1 cellular context compared by ENCODE assay signal in the genomic region with DNA sequence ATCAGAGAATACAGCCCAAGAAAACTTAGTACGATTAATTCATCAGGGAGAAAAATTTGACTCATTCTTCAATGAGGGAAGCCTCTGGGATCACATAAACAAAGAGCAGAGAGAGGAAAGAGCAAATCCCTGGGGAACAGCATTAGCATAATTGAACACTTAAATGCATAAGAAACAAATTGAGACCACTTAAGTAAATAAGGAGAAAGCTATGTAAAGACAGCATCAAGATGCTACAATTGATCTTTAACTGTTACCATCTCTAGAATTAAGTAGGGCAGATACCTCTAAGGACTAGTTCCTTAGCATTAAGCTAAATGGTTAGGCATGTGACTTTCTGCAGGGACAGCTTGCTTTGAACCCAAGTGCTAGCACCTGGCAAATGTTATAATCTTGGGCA.
TF ChIP-seq lines count a peak whose summit lies in the region.

No MANE protein-coding gene starts in this region.

TF ChIP-seq in SK-N-SH, 30 proteins besides CTCF, POLR2A, EP300 and RAD21 (continued from another document):
- TF ChIP-seq CHD2 (IDR thresholded peaks at IDR 0.05; ENCODE audit: low read length, partially characterized antibody) = no peak
- TF ChIP-seq, protein P1, sequence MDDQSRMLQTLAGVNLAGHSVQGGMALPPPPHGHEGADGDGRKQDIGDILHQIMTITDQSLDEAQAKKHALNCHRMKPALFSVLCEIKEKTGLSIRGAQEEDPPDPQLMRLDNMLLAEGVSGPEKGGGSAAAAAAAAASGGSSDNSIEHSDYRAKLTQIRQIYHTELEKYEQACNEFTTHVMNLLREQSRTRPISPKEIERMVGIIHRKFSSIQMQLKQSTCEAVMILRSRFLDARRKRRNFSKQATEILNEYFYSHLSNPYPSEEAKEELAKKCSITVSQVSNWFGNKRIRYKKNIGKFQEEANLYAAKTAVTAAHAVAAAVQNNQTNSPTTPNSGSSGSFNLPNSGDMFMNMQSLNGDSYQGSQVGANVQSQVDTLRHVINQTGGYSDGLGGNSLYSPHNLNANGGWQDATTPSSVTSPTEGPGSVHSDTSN (IDR thresholded peaks at IDR 0.05) = no peak
- no peak for TF ChIP-seq TCF12 (IDR thresholded peaks at IDR 0.05)
- TF ChIP-seq, protein P2, sequence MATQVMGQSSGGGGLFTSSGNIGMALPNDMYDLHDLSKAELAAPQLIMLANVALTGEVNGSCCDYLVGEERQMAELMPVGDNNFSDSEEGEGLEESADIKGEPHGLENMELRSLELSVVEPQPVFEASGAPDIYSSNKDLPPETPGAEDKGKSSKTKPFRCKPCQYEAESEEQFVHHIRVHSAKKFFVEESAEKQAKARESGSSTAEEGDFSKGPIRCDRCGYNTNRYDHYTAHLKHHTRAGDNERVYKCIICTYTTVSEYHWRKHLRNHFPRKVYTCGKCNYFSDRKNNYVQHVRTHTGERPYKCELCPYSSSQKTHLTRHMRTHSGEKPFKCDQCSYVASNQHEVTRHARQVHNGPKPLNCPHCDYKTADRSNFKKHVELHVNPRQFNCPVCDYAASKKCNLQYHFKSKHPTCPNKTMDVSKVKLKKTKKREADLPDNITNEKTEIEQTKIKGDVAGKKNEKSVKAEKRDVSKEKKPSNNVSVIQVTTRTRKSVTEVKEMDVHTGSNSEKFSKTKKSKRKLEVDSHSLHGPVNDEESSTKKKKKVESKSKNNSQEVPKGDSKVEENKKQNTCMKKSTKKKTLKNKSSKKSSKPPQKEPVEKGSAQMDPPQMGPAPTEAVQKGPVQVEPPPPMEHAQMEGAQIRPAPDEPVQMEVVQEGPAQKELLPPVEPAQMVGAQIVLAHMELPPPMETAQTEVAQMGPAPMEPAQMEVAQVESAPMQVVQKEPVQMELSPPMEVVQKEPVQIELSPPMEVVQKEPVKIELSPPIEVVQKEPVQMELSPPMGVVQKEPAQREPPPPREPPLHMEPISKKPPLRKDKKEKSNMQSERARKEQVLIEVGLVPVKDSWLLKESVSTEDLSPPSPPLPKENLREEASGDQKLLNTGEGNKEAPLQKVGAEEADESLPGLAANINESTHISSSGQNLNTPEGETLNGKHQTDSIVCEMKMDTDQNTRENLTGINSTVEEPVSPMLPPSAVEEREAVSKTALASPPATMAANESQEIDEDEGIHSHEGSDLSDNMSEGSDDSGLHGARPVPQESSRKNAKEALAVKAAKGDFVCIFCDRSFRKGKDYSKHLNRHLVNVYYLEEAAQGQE (IDR thresholded peaks at IDR 0.05; ENCODE audit: low read depth, low read length) = no peak
- TF ChIP-seq EZH2phosphoT487 (IDR thresholded peaks at IDR 0.05; ENCODE audit: borderline replicate concordance, low read depth) = no peak
- no peak for TF ChIP-seq JUND (IDR thresholded peaks at IDR 0.05)
TF ChIP-seq in SK-N-SH: peak in this region for 0.
